In the genomic region with DNA sequence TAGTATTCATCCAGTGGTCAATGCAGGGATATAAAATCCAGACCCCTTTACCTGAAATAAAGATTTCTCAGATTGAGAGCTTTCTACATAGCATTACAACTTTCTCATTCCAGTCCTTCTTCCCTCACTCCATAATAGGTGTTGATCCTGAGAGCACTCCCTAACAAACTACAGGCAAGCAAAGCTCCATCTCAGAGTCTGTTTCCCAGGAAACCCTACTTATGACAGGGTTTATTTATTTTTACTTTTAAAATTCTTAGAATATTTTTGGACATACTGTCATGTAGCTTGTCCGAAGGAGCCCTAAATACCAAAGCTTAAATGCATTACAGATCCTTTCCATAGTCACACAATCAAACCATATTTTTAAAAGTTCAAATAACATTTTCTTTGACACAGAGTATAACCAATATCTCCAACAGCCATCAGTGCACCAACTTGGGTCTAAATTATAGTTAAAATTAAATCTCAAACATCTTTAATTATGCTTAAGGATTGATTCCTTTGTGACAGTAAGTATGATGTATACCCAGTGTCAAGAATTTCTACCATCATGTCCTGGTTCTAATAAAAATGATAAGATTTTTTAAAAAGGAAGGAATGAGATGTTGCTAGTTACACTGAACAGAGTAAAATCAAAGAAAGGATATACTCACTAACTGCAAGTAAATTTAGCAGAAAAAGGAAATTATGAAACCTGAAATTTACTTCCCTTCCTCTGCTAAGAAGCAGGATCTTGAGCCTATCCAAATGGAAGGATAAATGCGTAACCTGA, we compare ENCODE assay signal across 1 cellular context.
TF ChIP-seq lines count a peak whose summit lies in the region.

No MANE protein-coding gene starts in this region.

TF ChIP-seq in SK-N-SH, 30 proteins besides CTCF, POLR2A, EP300 and RAD21 (continued from another document):
- TF ChIP-seq NRF1 (IDR thresholded peaks at IDR 0.05; ENCODE audit: low read depth, low read length), result no peak
- no peak for TF ChIP-seq TCF12 (IDR thresholded peaks at IDR 0.05)
- no peak for TF ChIP-seq POLR2AphosphoS5 (IDR thresholded peaks at IDR 0.05; ENCODE audit: low read depth, low read length)
- no peak for TF ChIP-seq RFX5 (IDR thresholded peaks at IDR 0.05; ENCODE audit: low read length)
- TF ChIP-seq FOSL2 (IDR thresholded peaks at IDR 0.05; ENCODE audit: borderline replicate concordance, low read depth), result no peak
- TF ChIP-seq GABPA (IDR thresholded peaks at IDR 0.05; ENCODE audit: low read depth), result no peak
- no peak for TF ChIP-seq EZH2phosphoT487 (IDR thresholded peaks at IDR 0.05; ENCODE audit: borderline replicate concordance, low read depth)
- no peak for TF ChIP-seq MXI1 (IDR thresholded peaks at IDR 0.05; ENCODE audit: low read depth, low read length)
- TF ChIP-seq CHD2 (IDR thresholded peaks at IDR 0.05; ENCODE audit: low read length, partially characterized antibody), result no peak
- TF ChIP-seq USF2 (IDR thresholded peaks at IDR 0.05; ENCODE audit: borderline replicate concordance, low read depth, low read length), result no peak
